19 cellular contexts compared by ENCODE assay signal in genomic region chrX:134158821-134159512, GRCh38.
DNase-seq lines count a peak whose midpoint lies in the region; ATAC-seq, FAIRE-seq and TF ChIP-seq lines count a peak whose summit lies in the region.
"Had no signal": no experiment of that assay in that cellular context is flagged by ENCODE, and none has a peak within 500 bp of the region (broad histone marks: within the 10 kb centered on the region; RNA-seq: fewer than 3 reads in every experiment).

No MANE protein-coding gene starts in this region.

- ATAC-seq in GM18498 (IDR thresholded peaks at IDR 0.05; ENCODE audit: unreplicated experiment) (peak; percentile 45), GM18870 (IDR thresholded peaks at IDR 0.05; ENCODE audit: unreplicated experiment) (peak; percentile 45)
- ATAC-seq: sciatic nerve, SK-N-SH treated with all-trans-retinoic acid at 6 μM for 48 hours had no signal

- no peaks in the 10 kb centered on the region for H3K36me3 ChIP-seq in kidney (ENCODE audit: control insufficient read depth in 1 of 2, insufficient read depth in 2 of 2, low read length in 2 of 2)
- H3K36me3 ChIP-seq: transverse colon had no signal

- in situ Hi-C loops in astrocyte of the spinal cord (cut with HindIII; ENCODE audit: low sequenced_read_pairs), result no loop called here

- TF ChIP-seq CTCF in astrocyte of the spinal cord (IDR thresholded peaks at IDR 0.05; ENCODE audit: low read depth, low read length) (no peak), kidney (IDR thresholded peaks at IDR 0.05; ENCODE audit: borderline replicate concordance, extremely low read depth, insufficient read depth) (no peak)

- no peak overlapping the region for H3K9ac ChIP-seq in kidney (ENCODE audit: low read length in 2 of 2)

- H3K4me3 ChIP-seq in astrocyte of the spinal cord (ENCODE audit: low read depth, low read length) (no peak overlapping the region), kidney (ENCODE audit: low read length in 2 of 2) (no peak overlapping the region)
- H3K4me3 ChIP-seq: transverse colon had no signal

- no peaks in the 10 kb centered on the region for H3K4me1 ChIP-seq in kidney (ENCODE audit: control insufficient read depth in 1 of 2, insufficient read depth in 1 of 2, low read depth in 1 of 2, low read length in 2 of 2)
- H3K4me1 ChIP-seq: Caco-2, transverse colon had no signal

- FAIRE-seq in kidney (lab: Jason Lieb, UNC), result no peak
- FAIRE-seq: RCC 7860, TTC549 had no signal

- DNase-seq in M059J (ENCODE audit: low read depth), result peak; percentile 6
- DNase-seq in astrocyte of the spinal cord (ENCODE audit: low read depth, low spot score), result peak; percentile 34
- no peak for DNase-seq in SKM-1 treated with dmso at 0.1 percent for 144 hours (lab: John Stamatoyannopoulos, UW; ENCODE audit: unreplicated experiment)
- DNase-seq in kidney, result no peak
- no peak for DNase-seq in Ammon's horn (ENCODE audit: low spot score)
- no peak for DNase-seq in NK-92 (lab: John Stamatoyannopoulos, UW; ENCODE audit: unreplicated experiment)
- DNase-seq: AML-193; Caco-2; central memory CD4-positive, alpha-beta T cell; effector CD4-positive, alpha-beta T cell; NCI-H1417 treated with DMSO at 0.1 percent for 48 hours; NCI-H2171 treated with DMSO at 0.1 percent for 48 hours; transverse colon had no signal

- no peak overlapping the region for H3K27ac ChIP-seq in kidney (ENCODE audit: low read depth in 2 of 2, low read length in 2 of 2)
- H3K27ac ChIP-seq: transverse colon had no signal

- no peaks in the 10 kb centered on the region for H3K9me3 ChIP-seq in kidney (ENCODE audit: control insufficient read depth in 1 of 2, low read length in 2 of 2)
- H3K9me3 ChIP-seq: Caco-2, transverse colon had no signal

- intact Hi-C loops in kidney (cut with DNase I), result no loop called here

Comparison
In these comparisons a context has a peak if more than half of its experiments do, and no peak if none do; other contexts are left out.
1. DNase-seq: peak in M059J (single experiment) and astrocyte of the spinal cord (single experiment); none in SKM-1 treated with dmso at 0.1 percent for 144 hours (single experiment), kidney (single experiment), Ammon's horn (single experiment) and NK-92 (single experiment).